ENCODE assay signal across 20 cellular contexts in the genomic region with DNA sequence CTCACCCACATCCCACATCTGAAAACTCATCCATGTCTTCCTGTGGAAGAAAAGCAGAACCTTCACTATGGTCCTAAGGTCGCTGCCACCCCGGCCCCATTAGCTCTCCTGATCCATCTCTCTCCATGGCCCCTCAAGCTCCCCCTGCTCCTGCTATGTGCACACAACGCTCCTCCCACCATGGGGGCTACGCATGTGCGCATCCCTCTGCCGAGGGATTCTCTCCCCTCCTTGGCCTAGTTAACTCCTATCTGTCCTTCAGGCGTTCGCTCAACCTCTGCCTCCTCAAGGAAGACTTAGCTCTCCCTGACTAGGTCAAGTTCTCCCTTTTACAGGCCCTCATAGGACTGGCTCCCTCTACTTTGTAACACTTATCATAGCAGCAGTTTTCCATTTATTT. TPM values are rescaled to one million over a fixed set of nuclear protein-coding genes. Genes with fewer than 3 reads are reported as not detected.
A peak's percentile ranks its signal among the peaks of the same experiment; 100 is the strongest.
DNase-seq lines count a peak whose midpoint lies in the region; ATAC-seq, FAIRE-seq and TF ChIP-seq lines count a peak whose summit lies in the region.
"Had no signal": no experiment of that assay in that cellular context is flagged by ENCODE, and none has a peak within 500 bp of the region (broad histone marks: within the 10 kb centered on the region; RNA-seq: fewer than 3 reads in every experiment).

No MANE protein-coding gene starts in this region.

- H3K9me3 ChIP-seq in Loucy (ENCODE audit: insufficient read depth, low read depth, low read length): no peaks in the 10 kb centered on the region
- no peaks in the 10 kb centered on the region for H3K9me3 ChIP-seq in K562 (replicated peaks; ENCODE audit: control insufficient read depth, insufficient read depth, low read depth, low read length)
- H3K9me3 ChIP-seq in spleen: no peaks in the 10 kb centered on the region
- H3K9me3 ChIP-seq: adrenal gland had no signal

- intact Hi-C loops in K562 (cut with micrococcal nuclease) (no loop called here), spleen (cut with DNase I; ENCODE audit: low total_unique reads) (no loop called here), left cardiac atrium (cut with DNase I) (no loop called here)

- H3K79me2 ChIP-seq in Loucy (ENCODE audit: insufficient read depth, low read length): peaks cover 91% of the 10 kb centered on the region
- no peaks in the 10 kb centered on the region for H3K79me2 ChIP-seq in K562 (ENCODE audit: control insufficient read depth, insufficient read depth, low read length)

- H3K4me1 ChIP-seq in Loucy (ENCODE audit: insufficient read depth, low read length, poor library complexity, severe bottlenecking) (peaks cover 60% of the 10 kb centered on the region), K562 (replicated peaks in 1 of 2; ENCODE audit: control insufficient read depth in 2 of 2, insufficient read depth in 2 of 2, low read length in 2 of 2) (peaks cover 0 to 3% of the 10 kb centered on the region in 2 experiments; a peak in 2 of 5 replicates), spleen (peaks cover 46 to 100% (median 95%) of the 10 kb centered on the region in 6 donors)

- H3K4me3 Mint-ChIP-seq in activated CD8-positive, alpha-beta memory T cell treated with anti-CD3 and anti-CD28 coated beads, Interleukin-2, amount 10 ng/mL, durations not matched to agents 7 days and 5 days: peak overlapping the region; percentile 6
- H3K4me3 Mint-ChIP-seq: mesothelial cell of epicardium had no signal

- peak overlapping the region; percentile 48 for H3K4me2 ChIP-seq in Loucy (ENCODE audit: low read depth, low read length, poor library complexity, severe bottlenecking)
- H3K4me2 ChIP-seq in K562 (ENCODE audit: insufficient read depth, low read length): no peak overlapping the region

- peaks cover 80% of the 10 kb centered on the region for H3K36me3 Mint-ChIP-seq in activated CD8-positive, alpha-beta memory T cell treated with anti-CD3 and anti-CD28 coated beads, Interleukin-2, amount 10 ng/mL, durations not matched to agents 7 days and 5 days

- no peaks in the 10 kb centered on the region for H3K9me2 ChIP-seq in Loucy (replicated peaks; ENCODE audit: low read depth, low read length)

- POLR2A ChIA-PET in K562 (lab: Yijun Ruan, JAX): interaction anchor here (0.6 to 1.9 kb wide), 4 partner anchors 10 to 17 kb away, joined by 3 to 9 read pairs (median 4); a partner anchor contains a TSS

- peaks cover 88% of the 10 kb centered on the region for H3K4me1 Mint-ChIP-seq in activated CD8-positive, alpha-beta memory T cell treated with anti-CD3 and anti-CD28 coated beads, Interleukin-2, amount 10 ng/mL, durations not matched to agents 7 days and 5 days
- H3K4me1 Mint-ChIP-seq: mesothelial cell of epicardium had no signal

- H3K27ac ChIP-seq in K562 (ENCODE audit: extremely low read depth, low read depth, low read length) (no peak overlapping the region), spleen (peak overlapping the region in 5 of 8 donors; percentile 1 to 99 (median 96))
- H3K27ac ChIP-seq: adrenal gland, SK-N-MC had no signal

- TF ChIP-seq CTCF in Loucy (conservative IDR thresholded peaks at IDR 0.05; ENCODE audit: low read length) (no peak), K562 (IDR thresholded peaks at IDR 0.05 in 2 of 3, conservative IDR thresholded peaks at IDR 0.05 in 1 of 3; ENCODE audit: insufficient read depth in 2 of 3, low read depth in 1 of 3, low read length in 3 of 3) (no peak), spleen (IDR thresholded peaks at IDR 0.05 in 8 of 11, conservative IDR thresholded peaks at IDR 0.05 in 3 of 11) (no peak)

- 62% methylated on average over 8 of the region's 8 CpGs for WGBS in K562 (ENCODE audit: insufficient coverage, low coverage, missing lambda C conversion rate)
- 89 to 93% (median 90%) methylated on average over 8 of the region's 8 CpGs for WGBS in spleen, 5 donors

- FAIRE-seq in K562 (lab: Jason Lieb, UNC): no peak

- BruUV-seq in K562 (replicated peaks; lab: Mats Ljungman, UMichigan): no TSS peak

- TF ChIP-seq RAD21 in K562 (CRISPR knock-in tag; conservative IDR thresholded peaks at IDR 0.05 in 1 of 2, IDR thresholded peaks at IDR 0.05 in 1 of 2): no peak

- H3K9ac ChIP-seq in Loucy (ENCODE audit: low read depth, low read length, poor library complexity, severe bottlenecking): no peak overlapping the region
- H3K9ac ChIP-seq in K562 (ENCODE audit: insufficient read depth in 1 of 2, low read depth in 2 of 2, low read length in 2 of 2): no peak overlapping the region

- CTCF ChIA-PET in activated CD8-positive, alpha-beta memory T cell treated with anti-CD3 and anti-CD28 coated beads, Interleukin-2, amount 10 ng/mL, durations not matched to agents 7 days and 5 days (lab: Charles Lee): interaction anchor here (1.0 to 1.7 kb wide), 3 partner anchors 9 to 17 kb away, joined by 3 to 4 read pairs (median 3); no protein-coding TSS in a partner anchor
- CTCF ChIA-PET in K562 (lab: Yijun Ruan, JAX; ENCODE audit: low intra/inter-chr PET ratio): no interaction called here

- H3K4me3 ChIP-seq in Loucy (ENCODE audit: low read length, poor library complexity, severe bottlenecking) (no peak overlapping the region), K562 (no peak overlapping the region), spleen (peak overlapping the region in 1 of 8 donors; percentile 8)
- H3K4me3 ChIP-seq: adrenal gland, SK-N-MC had no signal

- peaks cover 9% of the 10 kb centered on the region; the same call in 1 of the 2 replicates for H3F3A ChIP-seq in Loucy (ENCODE audit: low read depth)

- no peaks in the 10 kb centered on the region for H3K9me1 ChIP-seq in K562 (ENCODE audit: control insufficient read depth, insufficient read depth, low read length)

- in situ Hi-C loops in K562 (cut with MboI): no loop called here

- H3K27ac Mint-ChIP-seq in activated CD8-positive, alpha-beta memory T cell treated with anti-CD3 and anti-CD28 coated beads, Interleukin-2, amount 10 ng/mL, durations not matched to agents 7 days and 5 days: peak overlapping the region; percentile 71
- H3K27ac Mint-ChIP-seq: mesothelial cell of epicardium had no signal

- TF ChIP-seq POLR2A in K562 (conservative IDR thresholded peaks at IDR 0.05) (no peak), spleen (IDR thresholded peaks at IDR 0.05) (no peak)

- ATAC-seq in activated CD8-positive, alpha-beta memory T cell treated with anti-CD3 and anti-CD28 coated beads, Interleukin-2, amount 10 ng/mL, durations not matched to agents 7 days and 5 days: no peak
- ATAC-seq in K562: no peak
- ATAC-seq in HG03135 (IDR thresholded peaks at IDR 0.05; ENCODE audit: unreplicated experiment): no peak
- ATAC-seq in left cardiac atrium: no peak
- no peak for ATAC-seq in GM18870 (IDR thresholded peaks at IDR 0.05; ENCODE audit: unreplicated experiment)
- ATAC-seq: Panc1, right cardiac atrium had no signal

- H2AFZ ChIP-seq in Loucy (ENCODE audit: low read length): no peak overlapping the region
- H2AFZ ChIP-seq in K562 (ENCODE audit: low read depth, low read length): no peak overlapping the region

- H3K36me3 ChIP-seq in Loucy (ENCODE audit: insufficient read depth, low read length) (peaks cover 60% of the 10 kb centered on the region), K562 (ENCODE audit: control insufficient read depth, insufficient read depth, low read length) (peaks cover 4% of the 10 kb centered on the region; the same call in 1 of the 3 replicates), spleen (peaks cover 4 to 99% (median 54%) of the 10 kb centered on the region in 6 donors)

- no peaks in the 10 kb centered on the region for H3K27me3 Mint-ChIP-seq in activated CD8-positive, alpha-beta memory T cell treated with anti-CD3 and anti-CD28 coated beads, Interleukin-2, amount 10 ng/mL, durations not matched to agents 7 days and 5 days

- H3K9me3 Mint-ChIP-seq in activated CD8-positive, alpha-beta memory T cell treated with anti-CD3 and anti-CD28 coated beads, Interleukin-2, amount 10 ng/mL, durations not matched to agents 7 days and 5 days (ENCODE audit: low read depth): no peaks in the 10 kb centered on the region
- H3K9me3 Mint-ChIP-seq: mesothelial cell of epicardium had no signal

- TF ChIP-seq EP300 in K562 (IDR thresholded peaks at IDR 0.05; ENCODE audit: low read length): no peak

- H3K27me3 ChIP-seq in Loucy (ENCODE audit: insufficient read depth, low read length, poor library complexity, severe bottlenecking): no peaks in the 10 kb centered on the region
- no peaks in the 10 kb centered on the region for H3K27me3 ChIP-seq in K562 (ENCODE audit: control insufficient read depth in 2 of 2, insufficient read depth in 2 of 2, low read length in 2 of 2)
- H3K27me3 ChIP-seq in spleen (replicated peaks in 1 of 7): no peaks in the 10 kb centered on the region
- H3K27me3 ChIP-seq: adrenal gland had no signal

- H4K20me1 ChIP-seq in Loucy (ENCODE audit: insufficient read depth, low read length, poor library complexity, severe bottlenecking): peaks cover 31% of the 10 kb centered on the region
- H4K20me1 ChIP-seq in K562 (replicated peaks; ENCODE audit: control insufficient read depth, insufficient read depth, low read length): peaks cover 5% of the 10 kb centered on the region; the same call in 1 of the 2 replicates

- DNase-seq in activated CD8-positive, alpha-beta memory T cell treated with anti-CD3 and anti-CD28 coated beads, Interleukin-2, amount 10 ng/mL, durations not matched to agents 7 days and 5 days: no peak
- no peak for DNase-seq in activated CD8-positive, alpha-beta memory T cell treated with anti-CD3 and anti-CD28 coated beads, Interleukin-2, amount 50 U/mL, for 4 hours
- no peak for DNase-seq in K562 (ENCODE audit: extremely low read depth in 1 of 4, low spot score in 3 of 4)
- peak; percentile 54 for DNase-seq in spleen
- DNase-seq in left cardiac atrium: no peak
- DNase-seq: adrenal gland, caudate nucleus, hippocampal formation, NCI-H2171 treated with DMSO at 0.1 percent for 48 hours, NCI-H82, nucleus accumbens, right cardiac atrium had no signal

RNA-seq across cellular contexts. Expression of a gene that starts 9.8 kb away (rescaled TPM):
- total RNA-seq in activated CD8-positive, alpha-beta memory T cell treated with anti-CD3 and anti-CD28 coated beads, Interleukin-2, amount 10 ng/mL, durations not matched to agents 7 days and 5 days: 100 to 1,000 TPM; 432 to 500 TPM
- 30.2 and 45.5 TPM in 2 replicates for total RNA-seq in K562 (2011; cell fraction: chromatin; rRNA removed; ENCODE audit: low replicate concordance)
- 25.4 and 26.7 TPM in 2 replicates for total RNA-seq in K562 (2011; cell fraction: nucleolus; rRNA removed)
- 26.6 and 27.0 TPM in 2 replicates for total RNA-seq in K562 (2011; cell fraction: nucleoplasm; rRNA removed)
- total RNA-seq in K562 (2014; rRNA removed) (5.3 and 8.1 TPM in 2 replicates), K562 (2014; rRNA removed; fragmentation: Illumina TruSeq; extraction: Trizol) (3.7 and 3.9 TPM in 2 replicates), K562 (2015; rRNA removed; fragmentation: Illumina TruSeq; extraction: Trizol) (2.6 and 2.7 TPM in 2 replicates), K562 (2021) (16.9 and 20.5 TPM in 2 replicates), spleen (100 to 1,000 TPM; 198 to 324 (median 238) TPM), left cardiac atrium (10 to 100 TPM in 1 of 2 donors, 1 to 10 TPM in 1; 9.1 to 13.0 TPM)
- polyA plus RNA-seq in K562 (2011; rRNA removed) (1.4 and 3.4 TPM in 2 replicates), K562 (2014; fragmentation: Illumina TruSeq; extraction: Trizol) (11.1 and 14.0 TPM in 2 replicates), K562 (2014; fragmentation: Nextera tagmentation; extraction: Ambion mirVana) (under 1 TPM; 0.29 to 0.37 TPM), K562 (2014; rRNA removed) (6.5 and 6.7 TPM in 2 replicates), spleen (100 to 1,000 TPM in 2 of 3 donors, 10 to 100 TPM in 1; 92.9 to 129 (median 124) TPM)
- 2.0 and 2.3 TPM in 2 replicates for polyA plus RNA-seq in K562 (2011; cell fraction: cytosol; rRNA removed)
- polyA plus RNA-seq in K562 (2011; cell fraction: nucleus; rRNA removed): 8.0 and 8.2 TPM in 2 replicates
- polyA plus RNA-seq in K562 (2012): 5.2 and 92.5 TPM in 2 replicates
- 3.1 and 3.8 TPM in 2 replicates for polyA minus RNA-seq in K562 (2011; rRNA and poly(A)+ RNA removed)
- polyA minus RNA-seq in K562 (2011; cell fraction: cytosol; rRNA and poly(A)+ RNA removed): 1.9 and 4.6 TPM in 2 replicates
- polyA minus RNA-seq in K562 (2011; cell fraction: nucleus; rRNA and poly(A)+ RNA removed): 6.1 and 8.6 TPM in 2 replicates

RNA-seq across cellular contexts. Expression of a gene that starts 48.3 kb away (rescaled TPM):
- total RNA-seq in activated CD8-positive, alpha-beta memory T cell treated with anti-CD3 and anti-CD28 coated beads, Interleukin-2, amount 10 ng/mL, durations not matched to agents 7 days and 5 days: not detected
- total RNA-seq in K562 (2011; cell fraction: chromatin; rRNA removed; ENCODE audit: low replicate concordance): not detected in 2 replicates
- not detected in 2 replicates for total RNA-seq in K562 (2011; cell fraction: nucleolus; rRNA removed)
- total RNA-seq in K562 (2011; cell fraction: nucleoplasm; rRNA removed): not detected in 2 replicates
- total RNA-seq in K562 (2014; rRNA removed): not detected in 2 replicates
- not detected in 2 replicates for total RNA-seq in K562 (2014; rRNA removed; fragmentation: Illumina TruSeq; extraction: Trizol)
- not detected in 2 replicates for total RNA-seq in K562 (2015; rRNA removed; fragmentation: Illumina TruSeq; extraction: Trizol)
- 0.98 and 1.5 TPM in 2 replicates for total RNA-seq in K562 (2021)
- polyA plus RNA-seq in K562 (2011; rRNA removed): not detected in 2 replicates
- not detected in 2 replicates for polyA plus RNA-seq in K562 (2011; cell fraction: cytosol; rRNA removed)
- polyA plus RNA-seq in K562 (2011; cell fraction: nucleus; rRNA removed): not detected in 2 replicates
- polyA plus RNA-seq in K562 (2012): not detected in 2 replicates
- polyA plus RNA-seq in K562 (2014; fragmentation: Illumina TruSeq; extraction: Trizol): not detected in 2 replicates
- not detected for polyA plus RNA-seq in K562 (2014; fragmentation: Nextera tagmentation; extraction: Ambion mirVana)
- polyA plus RNA-seq in K562 (2014; rRNA removed): not detected in 2 replicates
- polyA minus RNA-seq in K562 (2011; rRNA and poly(A)+ RNA removed): not detected in 2 replicates
- polyA minus RNA-seq in K562 (2011; cell fraction: cytosol; rRNA and poly(A)+ RNA removed): 2.5 TPM in 1 of 2 replicates, not detected in the other
- polyA minus RNA-seq in K562 (2011; cell fraction: nucleus; rRNA and poly(A)+ RNA removed): not detected in 2 replicates
- under 1 TPM in 2 of 7 donors, not detected in 5; 0.57 to 0.93 TPM for total RNA-seq in spleen
- polyA plus RNA-seq in spleen: under 1 TPM in 2 of 3 donors, not detected in 1; 0.13 to 0.18 TPM
- 1 to 10 TPM in 1 of 2 donors, not detected in 1; 1.6 TPM for total RNA-seq in left cardiac atrium
- total RNA-seq: A673, mesothelial cell of epicardium, right cardiac atrium, urinary bladder had no signal

RNA-seq across cellular contexts. Expression of a gene that starts 55.1 kb away (rescaled TPM):
- not detected for total RNA-seq in activated CD8-positive, alpha-beta memory T cell treated with anti-CD3 and anti-CD28 coated beads, Interleukin-2, amount 10 ng/mL, durations not matched to agents 7 days and 5 days
- total RNA-seq in K562 (2011; cell fraction: chromatin; rRNA removed; ENCODE audit: low replicate concordance): not detected in 2 replicates
- not detected in 2 replicates for total RNA-seq in K562 (2011; cell fraction: nucleolus; rRNA removed)
- total RNA-seq in K562 (2011; cell fraction: nucleoplasm; rRNA removed): not detected in 2 replicates
- total RNA-seq in K562 (2014; rRNA removed) (not detected in 2 replicates), K562 (2014; rRNA removed; fragmentation: Illumina TruSeq; extraction: Trizol) (not detected in 2 replicates), K562 (2015; rRNA removed; fragmentation: Illumina TruSeq; extraction: Trizol) (not detected in 2 replicates), K562 (2021) (2.9 and 3.4 TPM in 2 replicates), spleen (10 to 100 TPM in 2 of 7 donors, 1 to 10 TPM in 4, under 1 TPM in 1; 0.95 to 13.6 (median 6.2) TPM), left cardiac atrium (1 to 10 TPM in 1 of 2 donors, under 1 TPM in 1; 0.71 to 4.8 TPM)
- polyA plus RNA-seq in K562 (2011; rRNA removed) (not detected in 2 replicates), K562 (2014; fragmentation: Illumina TruSeq; extraction: Trizol) (not detected in 2 replicates), K562 (2014; fragmentation: Nextera tagmentation; extraction: Ambion mirVana) (not detected), K562 (2014; rRNA removed) (not detected in 2 replicates), spleen (1 to 10 TPM in 2 of 3 donors, under 1 TPM in 1; 0.99 to 2.0 (median 1.7) TPM)
- not detected in 2 replicates for polyA plus RNA-seq in K562 (2011; cell fraction: cytosol; rRNA removed)
- not detected in 2 replicates for polyA plus RNA-seq in K562 (2011; cell fraction: nucleus; rRNA removed)
- polyA plus RNA-seq in K562 (2012): not detected in 2 replicates
- not detected in 2 replicates for polyA minus RNA-seq in K562 (2011; rRNA and poly(A)+ RNA removed)
- not detected in 2 replicates for polyA minus RNA-seq in K562 (2011; cell fraction: cytosol; rRNA and poly(A)+ RNA removed)
- polyA minus RNA-seq in K562 (2011; cell fraction: nucleus; rRNA and poly(A)+ RNA removed): not detected in 2 replicates
- total RNA-seq: A673, mesothelial cell of epicardium had no signal

Comparison
In these comparisons a context has a peak if more than half of its experiments do, and no peak if none do; other contexts are left out.
1. RNA of a gene that starts 9.8 kb away (total RNA-seq): 432 to 500 TPM in activated CD8-positive, alpha-beta memory T cell treated with anti-CD3 and anti-CD28 coated beads, Interleukin-2, amount 10 ng/mL, durations not matched to agents 7 days and 5 days and 198 to 324 TPM in spleen; 9.1 to 13.0 TPM in left cardiac atrium and 2.6 to 45.5 TPM in K562; every median in the first group is over 4 times any median in the second.